ENCODE assay signal across 1 cellular context in the genomic region with DNA sequence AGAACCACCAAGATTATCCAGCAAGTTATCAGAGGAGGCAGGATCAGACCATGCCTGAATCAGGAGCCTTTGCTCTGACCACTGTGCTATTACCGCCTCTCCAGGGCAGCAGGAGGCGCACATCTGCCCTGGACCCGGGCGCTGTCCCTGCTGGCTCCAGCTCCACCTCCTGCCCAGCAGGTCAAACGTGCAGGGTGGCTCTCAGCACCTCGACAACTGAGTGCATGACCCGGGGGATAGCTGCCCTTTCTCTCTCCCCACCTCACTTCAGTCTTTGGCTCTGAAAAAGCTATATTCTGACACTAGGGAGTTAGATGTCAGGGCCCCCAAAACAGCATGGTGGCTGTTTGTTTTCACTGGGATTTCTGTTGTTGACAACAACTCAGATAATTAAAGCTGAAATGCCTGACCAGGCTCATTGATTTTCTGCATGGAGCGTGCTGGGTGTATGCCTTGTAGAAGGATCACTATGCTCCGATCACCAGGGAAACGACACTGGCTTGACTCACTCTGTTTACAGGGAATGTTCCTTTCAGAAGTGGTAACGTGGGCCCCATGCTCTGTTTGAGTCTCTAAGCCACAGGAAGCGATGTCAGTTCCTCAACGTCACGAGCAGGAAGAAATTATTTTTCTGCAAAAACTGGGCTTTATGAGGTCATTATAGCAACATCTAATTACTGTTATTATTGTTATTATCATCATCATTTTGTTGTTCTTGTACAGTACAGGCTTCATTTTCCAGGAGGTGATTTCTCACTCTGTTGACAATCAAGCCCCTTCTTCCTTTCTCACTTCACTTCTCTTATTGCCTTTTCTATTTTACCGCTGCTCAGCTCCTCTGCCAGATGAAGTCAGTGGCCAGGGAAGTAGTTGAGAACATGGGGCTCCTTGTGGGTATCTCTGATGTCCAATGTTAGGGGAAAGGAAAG.
A peak's percentile ranks its signal among the peaks of the same experiment; 100 is the strongest.
TF ChIP-seq lines count a peak whose summit lies in the region.

No MANE protein-coding gene starts in this region.

TF ChIP-seq in HepG2, 621 proteins besides CTCF, POLR2A, EP300 and RAD21 (continued from another document and continues in another):
- TF ChIP-seq, protein P1, sequence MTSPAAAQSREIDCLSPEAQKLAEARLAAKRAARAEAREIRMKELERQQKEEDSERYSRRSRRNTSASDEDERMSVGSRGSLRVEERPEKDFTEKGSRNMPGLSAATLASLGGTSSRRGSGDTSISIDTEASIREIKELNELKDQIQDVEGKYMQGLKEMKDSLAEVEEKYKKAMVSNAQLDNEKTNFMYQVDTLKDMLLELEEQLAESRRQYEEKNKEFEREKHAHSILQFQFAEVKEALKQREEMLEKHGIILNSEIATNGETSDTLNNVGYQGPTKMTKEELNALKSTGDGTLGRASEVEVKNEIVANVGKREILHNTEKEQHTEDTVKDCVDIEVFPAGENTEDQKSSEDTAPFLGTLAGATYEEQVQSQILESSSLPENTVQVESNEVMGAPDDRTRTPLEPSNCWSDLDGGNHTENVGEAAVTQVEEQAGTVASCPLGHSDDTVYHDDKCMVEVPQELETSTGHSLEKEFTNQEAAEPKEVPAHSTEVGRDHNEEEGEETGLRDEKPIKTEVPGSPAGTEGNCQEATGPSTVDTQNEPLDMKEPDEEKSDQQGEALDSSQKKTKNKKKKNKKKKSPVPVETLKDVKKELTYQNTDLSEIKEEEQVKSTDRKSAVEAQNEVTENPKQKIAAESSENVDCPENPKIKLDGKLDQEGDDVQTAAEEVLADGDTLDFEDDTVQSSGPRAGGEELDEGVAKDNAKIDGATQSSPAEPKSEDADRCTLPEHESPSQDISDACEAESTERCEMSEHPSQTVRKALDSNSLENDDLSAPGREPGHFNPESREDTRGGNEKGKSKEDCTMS (CRISPR knock-in tag; conservative IDR thresholded peaks at IDR 0.05) = no peak
- TF ChIP-seq NPAS2 (CRISPR knock-in tag; IDR thresholded peaks at IDR 0.05; ENCODE audit: borderline replicate concordance) (no peak), KMT2B (CRISPR knock-in tag; IDR thresholded peaks at IDR 0.05) (no peak), MED8 (CRISPR knock-in tag; IDR thresholded peaks at IDR 0.05; ENCODE audit: insufficient replicate concordance) (no peak), AGO2 (optimal IDR thresholded peaks at IDR 0.05; ENCODE audit: low read depth, low read length) (no peak), ZSCAN9 (CRISPR knock-in tag; IDR thresholded peaks at IDR 0.05; ENCODE audit: borderline replicate concordance) (peak; percentile 52; the same call in 1 of the 2 replicates), ZKSCAN5 (CRISPR knock-in tag; IDR thresholded peaks at IDR 0.05) (no peak), KLF9 (CRISPR knock-in tag; IDR thresholded peaks at IDR 0.05; ENCODE audit: low read depth) (no peak), FOXK1 (CRISPR knock-in tag; IDR thresholded peaks at IDR 0.05; ENCODE audit: borderline replicate concordance, low read depth) (peak; percentile 61; the same call in 1 of the 2 replicates), ZKSCAN1 (IDR thresholded peaks at IDR 0.05; ENCODE audit: low read length) (no peak; the same call in 1 of the 2 replicates), TBX3 (IDR thresholded peaks at IDR 0.05; ENCODE audit: borderline replicate concordance) (peak; percentile 74), MYNN (CRISPR knock-in tag; IDR thresholded peaks at IDR 0.05; ENCODE audit: low read depth) (no peak), RXRB (CRISPR knock-in tag; IDR thresholded peaks at IDR 0.05; ENCODE audit: borderline replicate concordance) (peak; percentile 74), MZF1 (CRISPR knock-in tag; IDR thresholded peaks at IDR 0.05; ENCODE audit: borderline replicate concordance) (peak; percentile 65; the same call in 1 of the 2 replicates), DR1 (CRISPR knock-in tag; IDR thresholded peaks at IDR 0.05) (no peak), FOXP1 (IDR thresholded peaks at IDR 0.05) (peak; percentile 57; the same call in 1 of the 2 replicates), FOXP1 (CRISPR knock-in tag; IDR thresholded peaks at IDR 0.05) (peak; percentile 87), MXD4 (CRISPR knock-in tag; IDR thresholded peaks at IDR 0.05) (peak; percentile 35; the same call in 1 of the 2 replicates), ZNF619 (CRISPR knock-in tag; IDR thresholded peaks at IDR 0.05) (no peak), STAG1 (CRISPR knock-in tag; IDR thresholded peaks at IDR 0.05) (peak; percentile 82), HIVEP1 (CRISPR knock-in tag; IDR thresholded peaks at IDR 0.05) (no peak), ZNF670 (CRISPR knock-in tag; IDR thresholded peaks at IDR 0.05; ENCODE audit: borderline replicate concordance) (peak; percentile 83; the same call in 1 of the 2 replicates), ZNF678 (CRISPR knock-in tag; IDR thresholded peaks at IDR 0.05) (no peak)
- TF ChIP-seq, protein P2, sequence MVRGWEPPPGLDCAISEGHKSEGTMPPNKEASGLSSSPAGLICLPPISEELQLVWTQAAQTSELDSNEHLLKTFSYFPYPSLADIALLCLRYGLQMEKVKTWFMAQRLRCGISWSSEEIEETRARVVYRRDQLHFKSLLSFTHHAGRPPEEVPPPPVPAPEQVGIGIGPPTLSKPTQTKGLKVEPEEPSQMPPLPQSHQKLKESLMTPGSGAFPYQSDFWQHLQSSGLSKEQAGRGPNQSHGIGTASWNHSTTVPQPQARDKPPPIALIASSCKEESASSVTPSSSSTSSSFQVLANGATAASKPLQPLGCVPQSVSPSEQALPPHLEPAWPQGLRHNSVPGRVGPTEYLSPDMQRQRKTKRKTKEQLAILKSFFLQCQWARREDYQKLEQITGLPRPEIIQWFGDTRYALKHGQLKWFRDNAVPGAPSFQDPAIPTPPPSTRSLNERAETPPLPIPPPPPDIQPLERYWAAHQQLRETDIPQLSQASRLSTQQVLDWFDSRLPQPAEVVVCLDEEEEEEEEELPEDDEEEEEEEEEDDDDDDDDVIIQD (CRISPR knock-in tag; IDR thresholded peaks at IDR 0.05; ENCODE audit: low read depth) = peak; percentile 46
- TF ChIP-seq, protein P3, sequence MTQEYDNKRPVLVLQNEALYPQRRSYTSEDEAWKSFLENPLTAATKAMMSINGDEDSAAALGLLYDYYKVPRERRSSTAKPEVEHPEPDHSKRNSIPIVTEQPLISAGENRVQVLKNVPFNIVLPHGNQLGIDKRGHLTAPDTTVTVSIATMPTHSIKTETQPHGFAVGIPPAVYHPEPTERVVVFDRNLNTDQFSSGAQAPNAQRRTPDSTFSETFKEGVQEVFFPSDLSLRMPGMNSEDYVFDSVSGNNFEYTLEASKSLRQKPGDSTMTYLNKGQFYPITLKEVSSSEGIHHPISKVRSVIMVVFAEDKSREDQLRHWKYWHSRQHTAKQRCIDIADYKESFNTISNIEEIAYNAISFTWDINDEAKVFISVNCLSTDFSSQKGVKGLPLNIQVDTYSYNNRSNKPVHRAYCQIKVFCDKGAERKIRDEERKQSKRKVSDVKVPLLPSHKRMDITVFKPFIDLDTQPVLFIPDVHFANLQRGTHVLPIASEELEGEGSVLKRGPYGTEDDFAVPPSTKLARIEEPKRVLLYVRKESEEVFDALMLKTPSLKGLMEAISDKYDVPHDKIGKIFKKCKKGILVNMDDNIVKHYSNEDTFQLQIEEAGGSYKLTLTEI (CRISPR knock-in tag; conservative IDR thresholded peaks at IDR 0.05) = no peak
- TF ChIP-seq, protein P4, sequence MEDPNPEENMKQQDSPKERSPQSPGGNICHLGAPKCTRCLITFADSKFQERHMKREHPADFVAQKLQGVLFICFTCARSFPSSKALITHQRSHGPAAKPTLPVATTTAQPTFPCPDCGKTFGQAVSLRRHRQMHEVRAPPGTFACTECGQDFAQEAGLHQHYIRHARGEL (CRISPR knock-in tag; IDR thresholded peaks at IDR 0.05) = no peak
- TF ChIP-seq, protein P5, sequence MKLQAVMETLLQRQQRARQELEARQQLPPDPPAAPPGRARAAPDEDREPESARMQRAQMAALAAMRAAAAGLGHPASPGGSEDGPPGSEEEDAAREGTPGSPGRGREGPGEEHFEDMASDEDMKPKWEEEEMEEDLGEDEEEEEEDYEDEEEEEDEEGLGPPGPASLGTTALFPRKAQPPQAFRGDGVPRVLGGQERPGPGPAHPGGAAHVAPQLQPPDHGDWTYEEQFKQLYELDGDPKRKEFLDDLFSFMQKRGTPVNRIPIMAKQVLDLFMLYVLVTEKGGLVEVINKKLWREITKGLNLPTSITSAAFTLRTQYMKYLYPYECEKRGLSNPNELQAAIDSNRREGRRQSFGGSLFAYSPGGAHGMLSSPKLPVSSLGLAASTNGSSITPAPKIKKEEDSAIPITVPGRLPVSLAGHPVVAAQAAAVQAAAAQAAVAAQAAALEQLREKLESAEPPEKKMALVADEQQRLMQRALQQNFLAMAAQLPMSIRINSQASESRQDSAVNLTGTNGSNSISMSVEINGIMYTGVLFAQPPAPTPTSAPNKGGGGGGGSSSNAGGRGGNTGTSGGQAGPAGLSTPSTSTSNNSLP (IDR thresholded peaks at IDR 0.05; ENCODE audit: low read depth, low read length) = no peak
- TF ChIP-seq, protein P6, sequence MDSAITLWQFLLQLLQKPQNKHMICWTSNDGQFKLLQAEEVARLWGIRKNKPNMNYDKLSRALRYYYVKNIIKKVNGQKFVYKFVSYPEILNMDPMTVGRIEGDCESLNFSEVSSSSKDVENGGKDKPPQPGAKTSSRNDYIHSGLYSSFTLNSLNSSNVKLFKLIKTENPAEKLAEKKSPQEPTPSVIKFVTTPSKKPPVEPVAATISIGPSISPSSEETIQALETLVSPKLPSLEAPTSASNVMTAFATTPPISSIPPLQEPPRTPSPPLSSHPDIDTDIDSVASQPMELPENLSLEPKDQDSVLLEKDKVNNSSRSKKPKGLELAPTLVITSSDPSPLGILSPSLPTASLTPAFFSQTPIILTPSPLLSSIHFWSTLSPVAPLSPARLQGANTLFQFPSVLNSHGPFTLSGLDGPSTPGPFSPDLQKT (CRISPR knock-in tag; IDR thresholded peaks at IDR 0.05; ENCODE audit: borderline replicate concordance) = no peak
- TF ChIP-seq, protein P7, sequence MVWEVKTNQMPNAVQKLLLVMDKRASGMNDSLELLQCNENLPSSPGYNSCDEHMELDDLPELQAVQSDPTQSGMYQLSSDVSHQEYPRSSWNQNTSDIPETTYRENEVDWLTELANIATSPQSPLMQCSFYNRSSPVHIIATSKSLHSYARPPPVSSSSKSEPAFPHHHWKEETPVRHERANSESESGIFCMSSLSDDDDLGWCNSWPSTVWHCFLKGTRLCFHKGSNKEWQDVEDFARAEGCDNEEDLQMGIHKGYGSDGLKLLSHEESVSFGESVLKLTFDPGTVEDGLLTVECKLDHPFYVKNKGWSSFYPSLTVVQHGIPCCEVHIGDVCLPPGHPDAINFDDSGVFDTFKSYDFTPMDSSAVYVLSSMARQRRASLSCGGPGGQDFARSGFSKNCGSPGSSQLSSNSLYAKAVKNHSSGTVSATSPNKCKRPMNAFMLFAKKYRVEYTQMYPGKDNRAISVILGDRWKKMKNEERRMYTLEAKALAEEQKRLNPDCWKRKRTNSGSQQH (CRISPR knock-in tag; IDR thresholded peaks at IDR 0.05; ENCODE audit: low read depth) = peak; percentile 91
- TF ChIP-seq, protein P8, sequence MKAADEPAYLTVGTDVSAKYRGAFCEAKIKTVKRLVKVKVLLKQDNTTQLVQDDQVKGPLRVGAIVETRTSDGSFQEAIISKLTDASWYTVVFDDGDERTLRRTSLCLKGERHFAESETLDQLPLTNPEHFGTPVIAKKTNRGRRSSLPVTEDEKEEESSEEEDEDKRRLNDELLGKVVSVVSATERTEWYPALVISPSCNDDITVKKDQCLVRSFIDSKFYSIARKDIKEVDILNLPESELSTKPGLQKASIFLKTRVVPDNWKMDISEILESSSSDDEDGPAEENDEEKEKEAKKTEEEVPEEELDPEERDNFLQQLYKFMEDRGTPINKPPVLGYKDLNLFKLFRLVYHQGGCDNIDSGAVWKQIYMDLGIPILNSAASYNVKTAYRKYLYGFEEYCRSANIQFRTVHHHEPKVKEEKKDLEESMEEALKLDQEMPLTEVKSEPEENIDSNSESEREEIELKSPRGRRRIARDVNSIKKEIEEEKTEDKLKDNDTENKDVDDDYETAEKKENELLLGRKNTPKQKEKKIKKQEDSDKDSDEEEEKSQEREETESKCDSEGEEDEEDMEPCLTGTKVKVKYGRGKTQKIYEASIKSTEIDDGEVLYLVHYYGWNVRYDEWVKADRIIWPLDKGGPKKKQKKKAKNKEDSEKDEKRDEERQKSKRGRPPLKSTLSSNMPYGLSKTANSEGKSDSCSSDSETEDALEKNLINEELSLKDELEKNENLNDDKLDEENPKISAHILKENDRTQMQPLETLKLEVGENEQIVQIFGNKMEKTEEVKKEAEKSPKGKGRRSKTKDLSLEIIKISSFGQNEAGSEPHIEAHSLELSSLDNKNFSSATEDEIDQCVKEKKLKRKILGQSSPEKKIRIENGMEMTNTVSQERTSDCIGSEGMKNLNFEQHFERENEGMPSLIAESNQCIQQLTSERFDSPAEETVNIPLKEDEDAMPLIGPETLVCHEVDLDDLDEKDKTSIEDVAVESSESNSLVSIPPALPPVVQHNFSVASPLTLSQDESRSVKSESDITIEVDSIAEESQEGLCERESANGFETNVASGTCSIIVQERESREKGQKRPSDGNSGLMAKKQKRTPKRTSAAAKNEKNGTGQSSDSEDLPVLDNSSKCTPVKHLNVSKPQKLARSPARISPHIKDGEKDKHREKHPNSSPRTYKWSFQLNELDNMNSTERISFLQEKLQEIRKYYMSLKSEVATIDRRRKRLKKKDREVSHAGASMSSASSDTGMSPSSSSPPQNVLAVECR (CRISPR knock-in tag; IDR thresholded peaks at IDR 0.05; ENCODE audit: borderline replicate concordance) = peak; percentile 81
- TF ChIP-seq, protein P9, sequence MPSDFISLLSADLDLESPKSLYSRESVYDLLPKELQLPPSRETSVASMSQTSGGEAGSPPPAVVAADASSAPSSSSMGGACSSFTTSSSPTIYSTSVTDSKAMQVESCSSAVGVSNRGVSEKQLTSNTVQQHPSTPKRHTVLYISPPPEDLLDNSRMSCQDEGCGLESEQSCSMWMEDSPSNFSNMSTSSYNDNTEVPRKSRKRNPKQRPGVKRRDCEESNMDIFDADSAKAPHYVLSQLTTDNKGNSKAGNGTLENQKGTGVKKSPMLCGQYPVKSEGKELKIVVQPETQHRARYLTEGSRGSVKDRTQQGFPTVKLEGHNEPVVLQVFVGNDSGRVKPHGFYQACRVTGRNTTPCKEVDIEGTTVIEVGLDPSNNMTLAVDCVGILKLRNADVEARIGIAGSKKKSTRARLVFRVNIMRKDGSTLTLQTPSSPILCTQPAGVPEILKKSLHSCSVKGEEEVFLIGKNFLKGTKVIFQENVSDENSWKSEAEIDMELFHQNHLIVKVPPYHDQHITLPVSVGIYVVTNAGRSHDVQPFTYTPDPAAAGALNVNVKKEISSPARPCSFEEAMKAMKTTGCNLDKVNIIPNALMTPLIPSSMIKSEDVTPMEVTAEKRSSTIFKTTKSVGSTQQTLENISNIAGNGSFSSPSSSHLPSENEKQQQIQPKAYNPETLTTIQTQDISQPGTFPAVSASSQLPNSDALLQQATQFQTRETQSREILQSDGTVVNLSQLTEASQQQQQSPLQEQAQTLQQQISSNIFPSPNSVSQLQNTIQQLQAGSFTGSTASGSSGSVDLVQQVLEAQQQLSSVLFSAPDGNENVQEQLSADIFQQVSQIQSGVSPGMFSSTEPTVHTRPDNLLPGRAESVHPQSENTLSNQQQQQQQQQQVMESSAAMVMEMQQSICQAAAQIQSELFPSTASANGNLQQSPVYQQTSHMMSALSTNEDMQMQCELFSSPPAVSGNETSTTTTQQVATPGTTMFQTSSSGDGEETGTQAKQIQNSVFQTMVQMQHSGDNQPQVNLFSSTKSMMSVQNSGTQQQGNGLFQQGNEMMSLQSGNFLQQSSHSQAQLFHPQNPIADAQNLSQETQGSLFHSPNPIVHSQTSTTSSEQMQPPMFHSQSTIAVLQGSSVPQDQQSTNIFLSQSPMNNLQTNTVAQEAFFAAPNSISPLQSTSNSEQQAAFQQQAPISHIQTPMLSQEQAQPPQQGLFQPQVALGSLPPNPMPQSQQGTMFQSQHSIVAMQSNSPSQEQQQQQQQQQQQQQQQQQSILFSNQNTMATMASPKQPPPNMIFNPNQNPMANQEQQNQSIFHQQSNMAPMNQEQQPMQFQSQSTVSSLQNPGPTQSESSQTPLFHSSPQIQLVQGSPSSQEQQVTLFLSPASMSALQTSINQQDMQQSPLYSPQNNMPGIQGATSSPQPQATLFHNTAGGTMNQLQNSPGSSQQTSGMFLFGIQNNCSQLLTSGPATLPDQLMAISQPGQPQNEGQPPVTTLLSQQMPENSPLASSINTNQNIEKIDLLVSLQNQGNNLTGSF (CRISPR knock-in tag; IDR thresholded peaks at IDR 0.05) = no peak
